Comparison of ENCODE assay signal across 3 cellular contexts in the genomic region with DNA sequence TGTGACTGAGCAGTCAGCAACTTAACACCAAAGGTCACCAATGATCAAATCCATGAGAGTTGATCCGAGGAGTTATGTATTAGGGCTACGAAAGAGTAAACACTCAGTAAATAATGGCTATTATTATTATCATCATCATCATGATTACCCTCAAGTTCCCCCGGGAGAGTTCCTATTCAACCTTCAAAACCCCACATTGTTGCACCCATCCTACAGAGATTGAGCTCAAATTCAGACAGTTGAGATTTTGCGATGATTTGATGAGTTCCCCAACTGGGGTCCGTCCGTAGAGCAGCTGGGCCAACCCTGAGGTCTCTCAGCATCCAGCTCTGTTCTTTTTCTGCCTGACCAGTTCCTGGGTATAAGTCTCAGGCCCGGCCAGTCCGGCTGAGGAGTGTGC. TPM values are rescaled to one million over a fixed set of nuclear protein-coding genes. Genes with fewer than 3 reads are reported as not detected.
"Had no signal": no experiment of that assay in that cellular context is flagged by ENCODE, and none has a peak within 500 bp of the region (broad histone marks: within the 10 kb centered on the region; RNA-seq: fewer than 3 reads in every experiment).

No MANE protein-coding gene starts in this region.

RNA-seq across cellular contexts. Expression of a gene that starts 1.4 kb away (rescaled TPM):
- total RNA-seq: Peyer's patch, Right ventricle myocardium superior, SK-MEL-5 had no signal

RNA-seq across cellular contexts. Expression of a gene that starts 5.5 kb away (rescaled TPM):
- total RNA-seq: Peyer's patch, Right ventricle myocardium superior, SK-MEL-5 had no signal

RNA-seq across cellular contexts. Expression of a gene that starts 6.4 kb away (rescaled TPM):
- total RNA-seq: Peyer's patch, Right ventricle myocardium superior, SK-MEL-5 had no signal

RNA-seq across cellular contexts. Expression of a gene that starts 10.8 kb away (rescaled TPM):
- total RNA-seq: Peyer's patch, Right ventricle myocardium superior, SK-MEL-5 had no signal

RNA-seq across cellular contexts. Expression of a gene that starts 14.0 kb away (rescaled TPM):
- total RNA-seq: Peyer's patch, Right ventricle myocardium superior, SK-MEL-5 had no signal
